ENCODE assay signal across 29 cellular contexts in the genomic region with DNA sequence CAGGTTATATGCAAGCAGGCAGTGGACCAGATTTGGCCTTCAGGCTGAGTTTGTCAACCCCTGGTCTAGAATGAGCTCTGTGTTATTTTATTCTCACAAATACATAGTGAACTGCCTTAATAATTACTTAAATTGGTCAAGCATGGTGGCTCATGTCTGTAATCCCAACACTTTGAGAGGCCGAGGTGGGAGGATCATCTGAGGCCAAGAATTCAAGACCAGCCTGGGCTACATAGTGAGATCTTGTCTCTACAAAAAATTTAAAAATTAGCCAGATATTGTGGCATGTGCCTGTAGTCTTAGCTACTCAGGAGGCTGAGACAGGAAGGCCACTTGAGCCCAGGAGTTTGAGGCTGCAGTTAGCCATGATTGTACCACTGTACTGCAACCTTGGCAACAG. TPM values are rescaled to one million over a fixed set of nuclear protein-coding genes. Genes with fewer than 3 reads are reported as not detected.
DNase-seq lines count a peak whose midpoint lies in the region.
"Had no signal": no experiment of that assay in that cellular context is flagged by ENCODE, and none has a peak within 500 bp of the region (broad histone marks: within the 10 kb centered on the region; RNA-seq: fewer than 3 reads in every experiment).

No MANE protein-coding gene starts in this region.

- H3K23ac ChIP-seq in trophoblast cell (ENCODE audit: low read length) = no peak overlapping the region

- no peak overlapping the region for H3K27ac ChIP-seq in trophoblast cell (ENCODE audit: low read depth, low read length)
- H3K27ac ChIP-seq: 22Rv1; A549; BLaER1; BLaER1 treated with 17β-estradiol and CSF1 and Interleukin-3, amounts not matched to agents 10 nM and 100 nM; C4-2B had no signal

- no peak overlapping the region for H3K9ac ChIP-seq in trophoblast cell (ENCODE audit: low read length)
- H3K9ac ChIP-seq: BLaER1; BLaER1 treated with 17β-estradiol and CSF1 and Interleukin-3, amounts not matched to agents 10 nM and 100 nM had no signal

- H2BK5ac ChIP-seq in trophoblast cell (ENCODE audit: low read depth, low read length, poor library complexity) = no peak overlapping the region

- peak; percentile 59 to 79 for DNase-seq in trophoblast cell
- DNase-seq in activated CD4-positive, alpha-beta memory T cell treated with anti-CD3 and anti-CD28 coated beads, Interleukin-2, amount 10 ng/mL, durations not matched to agents 7 days and 5 days = no peak
- DNase-seq: 8988T; ACHN; AML-193; BE2C; C1 segment of cervical spinal cord; Caco-2; Calu3; CD4-positive, alpha-beta memory T cell; CD4-positive, alpha-beta T cell; CD4-positive, CD25-positive, alpha-beta regulatory T cell; CD8-positive, alpha-beta memory T cell; CD8-positive, alpha-beta T cell; COR-L47; DMS 273 treated with DMSO at 0.1 percent for 48 hours; DMS153; DMS53; DMS79; DMS79 treated with DMSO at 0.1 percent for 48 hours; DND-41; EL had no signal

- WGBS in trophoblast cell (ENCODE audit: extremely low coverage, insufficient coverage, insufficient read length) = no CpG with 5 or more reads among the region's 1 CpG

- no peak overlapping the region for H4K12ac ChIP-seq in trophoblast cell (ENCODE audit: low read depth, low read length)

- H2AK5ac ChIP-seq in trophoblast cell (ENCODE audit: low read length) = no peak overlapping the region

- H3K4me3 ChIP-seq in trophoblast cell (ENCODE audit: low read depth, low read length) = no peak overlapping the region
- H3K4me3 ChIP-seq: A549; BLaER1; BLaER1 treated with 17β-estradiol and CSF1 and Interleukin-3, amounts not matched to agents 10 nM and 100 nM had no signal

- H3K9me3 Mint-ChIP-seq in activated CD4-positive, alpha-beta memory T cell treated with anti-CD3 and anti-CD28 coated beads, Interleukin-2, amount 10 ng/mL, durations not matched to agents 7 days and 5 days = no peaks in the 10 kb centered on the region
- H3K9me3 Mint-ChIP-seq: CD14-positive monocyte; CD4-positive, alpha-beta memory T cell; CD4-positive, alpha-beta T cell; CD8-positive, alpha-beta memory T cell; CD8-positive, alpha-beta T cell had no signal

- H3K4me3 Mint-ChIP-seq in activated CD4-positive, alpha-beta memory T cell treated with anti-CD3 and anti-CD28 coated beads, Interleukin-2, amount 10 ng/mL, durations not matched to agents 7 days and 5 days = no peak overlapping the region
- H3K4me3 Mint-ChIP-seq: B cell; CD14-positive monocyte; CD4-positive, alpha-beta memory T cell; CD4-positive, alpha-beta T cell; CD4-positive, CD25-positive, alpha-beta regulatory T cell; CD8-positive, alpha-beta memory T cell; CD8-positive, alpha-beta T cell had no signal

- no peak overlapping the region for H2BK12ac ChIP-seq in trophoblast cell (ENCODE audit: low read length)

- H4K8ac ChIP-seq in trophoblast cell (ENCODE audit: low read depth, low read length) = no peak overlapping the region

- no peak overlapping the region for H2BK120ac ChIP-seq in trophoblast cell (ENCODE audit: insufficient read depth, low read length, poor library complexity)

- H3K14ac ChIP-seq in trophoblast cell (ENCODE audit: low read length) = no peak overlapping the region

- no peaks in the 10 kb centered on the region for H3K4me1 Mint-ChIP-seq in activated CD4-positive, alpha-beta memory T cell treated with anti-CD3 and anti-CD28 coated beads, Interleukin-2, amount 10 ng/mL, durations not matched to agents 7 days and 5 days
- H3K4me1 Mint-ChIP-seq: B cell; CD14-positive monocyte; CD4-positive, alpha-beta memory T cell; CD8-positive, alpha-beta memory T cell had no signal

- no peak overlapping the region for H3K4ac ChIP-seq in trophoblast cell (ENCODE audit: low read depth, low read length)

- no peaks in the 10 kb centered on the region for H3K36me3 ChIP-seq in trophoblast cell (ENCODE audit: control insufficient read depth in 1 of 2, insufficient read depth in 2 of 2, low read length in 2 of 2)
- H3K36me3 ChIP-seq: BE2C; BLaER1; BLaER1 treated with 17β-estradiol and CSF1 and Interleukin-3, amounts not matched to agents 10 nM and 100 nM had no signal

- H4K91ac ChIP-seq in trophoblast cell (ENCODE audit: low read depth, low read length) = no peak overlapping the region

- CTCF ChIA-PET in activated CD4-positive, alpha-beta memory T cell treated with anti-CD3 and anti-CD28 coated beads, Interleukin-2, amount 10 ng/mL, durations not matched to agents 7 days and 5 days (lab: Charles Lee) = no interaction called here

- H3K27me3 ChIP-seq in trophoblast cell (ENCODE audit: insufficient read depth, low read length) = no peaks in the 10 kb centered on the region
- H3K27me3 ChIP-seq: BE2C; BLaER1; BLaER1 treated with 17β-estradiol and CSF1 and Interleukin-3, amounts not matched to agents 10 nM and 100 nM had no signal

- H3K18ac ChIP-seq in trophoblast cell (ENCODE audit: low read length) = no peak overlapping the region

- no peak overlapping the region for H3K27ac Mint-ChIP-seq in activated CD4-positive, alpha-beta memory T cell treated with anti-CD3 and anti-CD28 coated beads, Interleukin-2, amount 10 ng/mL, durations not matched to agents 7 days and 5 days
- H3K27ac Mint-ChIP-seq: B cell; CD14-positive monocyte; CD4-positive, alpha-beta memory T cell; CD4-positive, alpha-beta T cell; CD4-positive, CD25-positive, alpha-beta regulatory T cell; CD8-positive, alpha-beta memory T cell; CD8-positive, alpha-beta T cell had no signal

- POLR2A ChIA-PET in activated CD4-positive, alpha-beta memory T cell treated with anti-CD3 and anti-CD28 coated beads, Interleukin-2, amount 10 ng/mL, durations not matched to agents 7 days and 5 days (lab: Charles Lee) = no interaction called here

- H3K79me1 ChIP-seq in trophoblast cell (ENCODE audit: low read length) = no peaks in the 10 kb centered on the region

- no peaks in the 10 kb centered on the region for H3K27me3 Mint-ChIP-seq in activated CD4-positive, alpha-beta memory T cell treated with anti-CD3 and anti-CD28 coated beads, Interleukin-2, amount 10 ng/mL, durations not matched to agents 7 days and 5 days
- H3K27me3 Mint-ChIP-seq: B cell; CD4-positive, alpha-beta memory T cell; CD4-positive, alpha-beta T cell; CD8-positive, alpha-beta memory T cell had no signal

- H3K36me3 Mint-ChIP-seq in activated CD4-positive, alpha-beta memory T cell treated with anti-CD3 and anti-CD28 coated beads, Interleukin-2, amount 10 ng/mL, durations not matched to agents 7 days and 5 days (ENCODE audit: low read depth) = no peaks in the 10 kb centered on the region
- H3K36me3 Mint-ChIP-seq: CD14-positive monocyte; CD4-positive, alpha-beta memory T cell; CD4-positive, CD25-positive, alpha-beta regulatory T cell; CD8-positive, alpha-beta memory T cell; CD8-positive, alpha-beta T cell had no signal

- no peak overlapping the region for H3K4me2 ChIP-seq in trophoblast cell (ENCODE audit: low read length)
- H3K4me2 ChIP-seq: A549; BLaER1; BLaER1 treated with 17β-estradiol and CSF1 and Interleukin-3, amounts not matched to agents 10 nM and 100 nM had no signal

- peaks cover 0 to 4% of the 10 kb centered on the region in 2 experiments for H3K4me1 ChIP-seq in trophoblast cell (ENCODE audit: control insufficient read depth in 1 of 2, insufficient read depth in 2 of 2, low read length in 2 of 2)
- H3K4me1 ChIP-seq: BLaER1; BLaER1 treated with 17β-estradiol and CSF1 and Interleukin-3, amounts not matched to agents 10 nM and 100 nM had no signal

- no peaks in the 10 kb centered on the region for H3K9me3 ChIP-seq in trophoblast cell (ENCODE audit: insufficient read depth, low read depth, low read length)
- H3K9me3 ChIP-seq: A549; BE2C; BLaER1; BLaER1 treated with 17β-estradiol and CSF1 and Interleukin-3, amounts not matched to agents 10 nM and 100 nM; Caco-2 had no signal

- no peak overlapping the region for H2AFZ ChIP-seq in trophoblast cell (ENCODE audit: insufficient read depth, low read length, poor library complexity)

- H3K79me2 ChIP-seq in trophoblast cell (ENCODE audit: control insufficient read depth, insufficient read depth, low read length, poor library complexity) = no peaks in the 10 kb centered on the region

RNA-seq across cellular contexts. Expression of a gene that starts 15.0 kb away (rescaled TPM):
- polyA plus RNA-seq in trophoblast cell (2013) = 6.3 and 6.7 TPM in 2 replicates
- 1 to 10 TPM; 3.1 to 3.6 TPM for total RNA-seq in activated CD4-positive, alpha-beta memory T cell treated with anti-CD3 and anti-CD28 coated beads, Interleukin-2, amount 10 ng/mL, durations not matched to agents 7 days and 5 days

RNA-seq across cellular contexts. Expression of a gene that starts 32.7 kb away (rescaled TPM):
- polyA plus RNA-seq in trophoblast cell (2013) = 7.4 and 7.8 TPM in 2 replicates
- total RNA-seq in activated CD4-positive, alpha-beta memory T cell treated with anti-CD3 and anti-CD28 coated beads, Interleukin-2, amount 10 ng/mL, durations not matched to agents 7 days and 5 days = 10 to 100 TPM; 24.5 to 24.7 TPM
